Comparison of ENCODE assay signal across 2 cellular contexts in genomic region chr14:96077983-96078686, GRCh38.
TF ChIP-seq lines count a peak whose summit lies in the region.

No MANE protein-coding gene starts in this region.

TF ChIP-seq in GM12878, 131 proteins besides CTCF, POLR2A, EP300 and RAD21 (continued from another document and continues in another):
- TF ChIP-seq REST (IDR thresholded peaks at IDR 0.05; ENCODE audit: low read depth, low read length), result no peak
- TF ChIP-seq BCL11A (IDR thresholded peaks at IDR 0.05; ENCODE audit: low read depth, low read length), result no peak
- no peak for TF ChIP-seq ZNF384 (IDR thresholded peaks at IDR 0.05; ENCODE audit: borderline replicate concordance, low read depth, low read length)
- TF ChIP-seq ZBTB40 (IDR thresholded peaks at IDR 0.05; ENCODE audit: borderline replicate concordance), result no peak
- no peak for TF ChIP-seq KDM1A (IDR thresholded peaks at IDR 0.05; ENCODE audit: borderline replicate concordance)
- TF ChIP-seq BCL3 (IDR thresholded peaks at IDR 0.05; ENCODE audit: borderline replicate concordance, insufficient read depth, low read depth, low read length, poor library complexity, severe bottlenecking), result no peak
- TF ChIP-seq TCF3 (IDR thresholded peaks at IDR 0.05; ENCODE audit: borderline replicate concordance, insufficient read depth, low read depth, low read length), result no peak
- no peak for TF ChIP-seq STAT3 (IDR thresholded peaks at IDR 0.05; ENCODE audit: low read depth, low read length)
- no peak for TF ChIP-seq MYB (IDR thresholded peaks at IDR 0.05; ENCODE audit: borderline replicate concordance, low read depth, low read length)
- no peak for TF ChIP-seq ZBTB4 (CRISPR knock-in tag; IDR thresholded peaks at IDR 0.05)

TF ChIP-seq in neural cell, 6 proteins besides CTCF, POLR2A, EP300 and RAD21:
- no peak for TF ChIP-seq REST (IDR thresholded peaks at IDR 0.05; ENCODE audit: borderline replicate concordance)
- TF ChIP-seq SMC3 (conservative IDR thresholded peaks at IDR 0.05; ENCODE audit: poor library complexity), result no peak
- TF ChIP-seq MXI1 (conservative IDR thresholded peaks at IDR 0.05; ENCODE audit: poor library complexity, severe bottlenecking), result no peak
- no peak for TF ChIP-seq POLR2AphosphoS5 (IDR thresholded peaks at IDR 0.05)
- TF ChIP-seq EZH2 (IDR thresholded peaks at IDR 0.05; ENCODE audit: borderline replicate concordance, insufficient read depth, low read length, poor library complexity, severe bottlenecking), result no peak
- TF ChIP-seq TAF1 (IDR thresholded peaks at IDR 0.05; ENCODE audit: low read depth), result no peak
TF ChIP-seq in neural cell: peak in this region for 0.
